14 cellular contexts compared by ENCODE assay signal in the genomic region with DNA sequence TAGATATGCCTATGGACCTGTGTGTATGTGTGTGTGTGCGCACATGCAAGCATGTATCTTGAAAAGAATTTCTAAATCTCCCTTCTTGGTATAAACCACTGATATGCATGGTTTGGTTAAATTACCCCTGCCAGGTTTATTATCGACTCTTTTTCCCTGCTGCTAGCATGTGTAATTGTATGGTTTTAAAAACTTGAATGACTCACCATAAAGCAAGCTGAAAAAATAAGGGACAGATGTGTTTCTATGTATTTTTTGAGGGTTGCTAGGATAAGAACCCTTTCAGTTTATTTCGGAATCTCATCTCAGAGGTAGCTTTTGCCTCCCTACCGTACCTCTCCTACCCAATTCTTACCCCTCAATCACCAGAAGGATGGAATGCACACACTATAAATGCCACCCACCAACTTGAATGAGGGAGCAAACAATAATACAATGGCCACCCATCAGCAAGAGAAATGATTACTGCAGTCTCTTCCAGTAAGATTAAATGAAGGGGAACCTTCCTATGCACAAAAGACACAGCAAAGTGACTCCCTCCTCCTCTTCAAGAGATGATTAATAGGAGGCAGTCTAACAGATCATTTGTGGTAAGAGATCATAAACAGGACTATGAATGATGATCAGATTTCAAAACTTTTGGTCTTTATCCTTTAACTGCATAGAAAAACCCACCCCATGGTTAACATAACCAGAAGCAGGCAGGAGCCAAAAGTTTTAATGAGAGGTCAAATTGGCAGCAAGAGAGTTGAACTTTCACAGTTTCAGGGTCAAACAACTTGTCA.
DNase-seq lines count a peak whose midpoint lies in the region; ATAC-seq and TF ChIP-seq lines count a peak whose summit lies in the region.
"Had no signal": no experiment of that assay in that cellular context is flagged by ENCODE, and none has a peak within 500 bp of the region (broad histone marks: within the 10 kb centered on the region; RNA-seq: fewer than 3 reads in every experiment).

No MANE protein-coding gene starts in this region.

- DNase-seq in BJ (ENCODE audit: low read depth) (peak; percentile 61), LHCN-M2 (ENCODE audit: low read depth) (peak; percentile 71), OCI-LY7 (ENCODE audit: low spot score) (no peak), iris pigment epithelial cell (ENCODE audit: low read depth) (peak; percentile 4), nucleus accumbens (lab: John Stamatoyannopoulos, UW) (no peak), NOMO-1 treated with DMSO at 0.1 percent for 48 hours (lab: John Stamatoyannopoulos, UW; ENCODE audit: unreplicated experiment) (no peak), prostate gland (ENCODE audit: low spot score) (no peak)
- DNase-seq: activated CD4-positive, alpha-beta T cell treated with anti-CD3 and anti-CD28 coated beads, Interleukin-2, amount 50 U/mL, for 1 hour; anterior cingulate cortex; DND-41; KG1; NCI-H446 treated with DMSO at 0.1 percent for 48 hours; thyroid gland had no signal

- H2AFZ ChIP-seq in OCI-LY7 (ENCODE audit: low read length), result peak overlapping the region; percentile 54

- H3K27me3 ChIP-seq in BJ (ENCODE audit: control insufficient read depth, insufficient read depth, low read length) (no peaks in the 10 kb centered on the region), gastroesophageal sphincter (no peaks in the 10 kb centered on the region), prostate gland (replicated peaks; ENCODE audit: insufficient read depth) (no peaks in the 10 kb centered on the region)
- H3K27me3 ChIP-seq: thyroid gland had no signal

- H4K20me1 ChIP-seq in OCI-LY7 (ENCODE audit: insufficient read depth, low read length), result no peaks in the 10 kb centered on the region

- no peak for TF ChIP-seq POLR2A in gastroesophageal sphincter (IDR thresholded peaks at IDR 0.05)
- no peak for TF ChIP-seq POLR2A in prostate gland (IDR thresholded peaks at IDR 0.05)

- H3K27ac ChIP-seq in OCI-LY7 (ENCODE audit: low read depth, low read length, poor library complexity, severe bottlenecking), result no peak overlapping the region
- no peak overlapping the region for H3K27ac ChIP-seq in gastroesophageal sphincter
- no peak overlapping the region for H3K27ac ChIP-seq in prostate gland
- H3K27ac ChIP-seq: thyroid gland had no signal

- intact Hi-C loops in OCI-LY7 (cut with micrococcal nuclease; ENCODE audit: unreplicated experiment), result no loop called here
- intact Hi-C loops in prostate gland (cut with DNase I), result no loop called here

- H3K4me3 ChIP-seq in BJ (ENCODE audit: low read depth, low read length) (no peak overlapping the region), OCI-LY7 (ENCODE audit: low read depth, low read length, poor library complexity, severe bottlenecking) (no peak overlapping the region), gastroesophageal sphincter (no peak overlapping the region), prostate gland (no peak overlapping the region)
- H3K4me3 ChIP-seq: thyroid gland had no signal

- POLR2A ChIA-PET in BJ (lab: Charles Lee) (no interaction called here), OCI-LY7 (lab: Charles Lee) (interaction anchor here (1.0 kb wide), 1 partner anchor 10 kb away, joined by 4 read pairs; no protein-coding TSS in a partner anchor)

- no peaks in the 10 kb centered on the region for H3K79me2 ChIP-seq in OCI-LY7 (ENCODE audit: insufficient read depth, low read depth, low read length)

- H3K36me3 ChIP-seq in BJ (ENCODE audit: control insufficient read depth, insufficient read depth, low read length) (no peaks in the 10 kb centered on the region), OCI-LY7 (ENCODE audit: insufficient read depth, low read length) (no peaks in the 10 kb centered on the region), gastroesophageal sphincter (no peaks in the 10 kb centered on the region), prostate gland (no peaks in the 10 kb centered on the region)
- H3K36me3 ChIP-seq: thyroid gland had no signal

- TF ChIP-seq EP300 in gastroesophageal sphincter (IDR thresholded peaks at IDR 0.05), result no peak

- peaks cover 13% of the 10 kb centered on the region for H3K4me1 ChIP-seq in OCI-LY7 (ENCODE audit: insufficient read depth, low read length, poor library complexity, severe bottlenecking)
- no peaks in the 10 kb centered on the region for H3K4me1 ChIP-seq in gastroesophageal sphincter
- no peaks in the 10 kb centered on the region for H3K4me1 ChIP-seq in prostate gland (replicated peaks)
- H3K4me1 ChIP-seq: thyroid gland had no signal

- BruUV-seq in OCI-LY7 (replicated peaks; lab: Mats Ljungman, UMichigan), result no TSS peak

- H3K9me2 ChIP-seq in OCI-LY7 (ENCODE audit: insufficient read depth, low read length), result no peaks in the 10 kb centered on the region

- H3K4me2 ChIP-seq in OCI-LY7 (ENCODE audit: low read length), result no peak overlapping the region

- TF ChIP-seq CTCF in BJ (IDR thresholded peaks at IDR 0.05; ENCODE audit: insufficient read depth, low read depth, low read length) (no peak), OCI-LY7 (conservative IDR thresholded peaks at IDR 0.05; ENCODE audit: low read length) (no peak), gastroesophageal sphincter (IDR thresholded peaks at IDR 0.05) (no peak), prostate gland (IDR thresholded peaks at IDR 0.05) (no peak)

- no peak for ATAC-seq in gastroesophageal sphincter

- WGBS in gastroesophageal sphincter (ENCODE audit: low coverage in 1 of 2), 2 donors, result 86 to 93% methylated on average over 4 of the region's 4 CpGs
- WGBS in prostate gland, result 63% methylated on average over 4 of the region's 4 CpGs

- H3K9me3 ChIP-seq in OCI-LY7 (ENCODE audit: low read length), result no peaks in the 10 kb centered on the region
- H3K9me3 ChIP-seq in gastroesophageal sphincter, result no peaks in the 10 kb centered on the region
- H3K9me3 ChIP-seq in prostate gland, result no peaks in the 10 kb centered on the region
- H3K9me3 ChIP-seq: thyroid gland had no signal

- CTCF ChIA-PET in BJ (lab: Yijun Ruan, JAX) (interaction anchor here (1.2 to 2.3 kb wide), 2 partner anchors 9 to 388 kb away, joined by 3 to 8 read pairs; no protein-coding TSS in a partner anchor), OCI-LY7 (lab: Charles Lee; ENCODE audit: unreplicated experiment) (no interaction called here)

Comparison
In these comparisons a context has a peak if more than half of its experiments do, and no peak if none do; other contexts are left out.
1. DNase-seq: peak in BJ (single experiment), LHCN-M2 (single experiment) and iris pigment epithelial cell (single experiment); none in OCI-LY7 (single experiment), nucleus accumbens (0 of 56), NOMO-1 treated with DMSO at 0.1 percent for 48 hours (single experiment) and prostate gland (single experiment).